16 cellular contexts compared by ENCODE assay signal in the genomic region with DNA sequence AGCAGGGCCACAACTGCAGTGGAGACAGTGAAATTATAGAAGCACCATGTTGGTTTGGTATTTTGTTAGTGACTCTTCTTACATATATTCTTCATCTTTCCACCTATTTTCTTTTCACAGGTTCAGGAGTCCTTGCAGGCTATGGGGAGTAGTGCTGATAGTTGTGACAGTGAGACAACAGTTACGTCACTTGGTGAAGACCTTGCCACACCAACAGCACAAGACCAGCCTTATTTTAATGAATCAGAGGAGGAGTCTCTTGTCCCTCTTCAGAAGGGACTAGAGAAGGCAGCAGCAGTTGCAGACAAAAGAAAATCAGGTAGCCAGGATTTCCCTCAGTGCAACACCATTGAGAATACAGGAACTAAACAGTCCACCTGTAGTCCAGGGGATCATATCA. TPM values are rescaled to one million over a fixed set of nuclear protein-coding genes. Genes with fewer than 3 reads are reported as not detected.
DNase-seq lines count a peak whose midpoint lies in the region; ATAC-seq and TF ChIP-seq lines count a peak whose summit lies in the region.
"Had no signal": no experiment of that assay in that cellular context is flagged by ENCODE, and none has a peak within 500 bp of the region (broad histone marks: within the 10 kb centered on the region; RNA-seq: fewer than 3 reads in every experiment).

No MANE protein-coding gene starts in this region.

- no peak for TF ChIP-seq CTCF in CD14-positive monocyte (IDR thresholded peaks at IDR 0.05)
- TF ChIP-seq CTCF in endothelial cell (IDR thresholded peaks at IDR 0.05; ENCODE audit: unreplicated experiment), result no peak
- TF ChIP-seq CTCF in neutrophil (IDR thresholded peaks at IDR 0.05), result no peak

- no peak for ATAC-seq in HG03439 (IDR thresholded peaks at IDR 0.05; ENCODE audit: unreplicated experiment)

- H3K36me3 Mint-ChIP-seq in CD14-positive monocyte (peaks cover 81 to 89% of the 10 kb centered on the region in 2 donors), endothelial cell (ENCODE audit: low read depth, unreplicated experiment) (peaks cover 31% of the 10 kb centered on the region)

- no peak overlapping the region for H3K4me3 ChIP-seq in neutrophil (ENCODE audit: low read depth in 1 of 2, low read length in 1 of 2)

- H3K4me1 Mint-ChIP-seq in CD14-positive monocyte, result peaks cover 10% of the 10 kb centered on the region
- H3K4me1 Mint-ChIP-seq in endothelial cell (ENCODE audit: unreplicated experiment), result peaks cover 6% of the 10 kb centered on the region

- H3K27me3 ChIP-seq in neutrophil, result no peaks in the 10 kb centered on the region

- intact Hi-C loops in CD14-positive monocyte (cut with micrococcal nuclease), result no loop called here

- peaks cover 87% of the 10 kb centered on the region for H3K36me3 ChIP-seq in neutrophil

- peaks cover 16 to 17% of the 10 kb centered on the region in 2 experiments for H3K4me1 ChIP-seq in neutrophil (ENCODE audit: control insufficient read depth in 1 of 2, insufficient read depth in 1 of 2, low read depth in 1 of 2, low read length in 1 of 2)

- H3K27me3 Mint-ChIP-seq in CD14-positive monocyte (ENCODE audit: low read depth in 3 of 3) (no peaks in the 10 kb centered on the region), endothelial cell (ENCODE audit: unreplicated experiment) (no peaks in the 10 kb centered on the region)
- H3K27me3 Mint-ChIP-seq: CD4-positive, alpha-beta T cell; IgD-negative memory B cell had no signal

- no peak overlapping the region for H3K4me3 Mint-ChIP-seq in CD14-positive monocyte
- H3K4me3 Mint-ChIP-seq in endothelial cell (ENCODE audit: unreplicated experiment), result no peak overlapping the region
- H3K4me3 Mint-ChIP-seq: CD4-positive, alpha-beta T cell; IgD-negative memory B cell had no signal

- H3K27ac Mint-ChIP-seq in CD14-positive monocyte (peak overlapping the region in 5 of 7 donors; percentile 1 to 75 (median 23)), endothelial cell (ENCODE audit: unreplicated experiment) (peak overlapping the region; percentile 44)
- H3K27ac Mint-ChIP-seq: CD4-positive, alpha-beta T cell had no signal

- no peaks in the 10 kb centered on the region for H3K9me3 ChIP-seq in neutrophil

- DNase-seq in CD14-positive monocyte (ENCODE audit: low spot score) (no peak), HuH-7 (ENCODE audit: low spot score) (peak; percentile 12), endothelial cell (ENCODE audit: low spot score) (no peak), NCI-H524 (lab: John Stamatoyannopoulos, UW) (no peak), GM19238 (ENCODE audit: insufficient read length, low spot score) (no peak)
- DNase-seq: CD4-positive, alpha-beta T cell; DND-41; GF-D8; NCI-H1048; NCI-H2227 treated with DMSO at 0.1 percent for 48 hours; NCI-H526 treated with DMSO at 0.1 percent for 48 hours; OCI-M1 had no signal

- peak overlapping the region; percentile 42 for H3K27ac ChIP-seq in neutrophil
- H3K27ac ChIP-seq: RWPE1 had no signal

- no peaks in the 10 kb centered on the region for H3K9me3 Mint-ChIP-seq in CD14-positive monocyte
- H3K9me3 Mint-ChIP-seq in endothelial cell (ENCODE audit: unreplicated experiment), result no peaks in the 10 kb centered on the region
- H3K9me3 Mint-ChIP-seq: CD4-positive, alpha-beta T cell; IgD-negative memory B cell had no signal

RNA-seq across cellular contexts. Expression of a gene that starts 23.6 kb away (rescaled TPM):
- 10 to 100 TPM; 17.9 to 23.0 TPM for polyA plus RNA-seq in CD14-positive monocyte
- 76.6 TPM for total RNA-seq in endothelial cell (ENCODE audit: unreplicated experiment)
